ENCODE assay signal across 14 cellular contexts in the genomic region with DNA sequence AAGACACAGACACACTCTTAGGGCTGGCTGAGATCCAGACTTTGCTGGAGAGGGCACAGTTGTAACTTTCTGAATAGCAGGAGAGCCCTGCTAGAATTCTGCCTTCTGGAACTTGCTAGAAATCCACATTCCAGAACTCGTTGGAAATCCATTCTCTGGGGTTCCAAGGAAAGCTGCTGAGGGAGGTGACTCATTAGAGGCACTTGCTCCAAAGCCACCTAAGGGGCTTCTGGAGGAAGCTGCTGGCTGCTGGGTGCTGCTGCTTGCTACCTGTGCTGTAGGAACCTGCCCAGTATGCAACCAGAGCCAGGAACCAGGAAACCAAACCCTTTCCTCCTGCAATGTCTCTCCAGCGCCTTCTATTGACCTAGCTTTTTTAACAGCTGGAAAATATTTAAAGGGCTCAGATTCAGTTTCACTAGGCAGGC. TPM values are rescaled to one million over a fixed set of nuclear protein-coding genes. Genes with fewer than 3 reads are reported as not detected.
DNase-seq lines count a peak whose midpoint lies in the region; ATAC-seq and TF ChIP-seq lines count a peak whose summit lies in the region.
"Had no signal": no experiment of that assay in that cellular context is flagged by ENCODE, and none has a peak within 500 bp of the region (broad histone marks: within the 10 kb centered on the region; RNA-seq: fewer than 3 reads in every experiment).

No MANE protein-coding gene starts in this region.

- H3K18ac ChIP-seq in trophoblast cell (ENCODE audit: low read length), result no peak overlapping the region

- H3K27me3 ChIP-seq in mammary epithelial cell (ENCODE audit: insufficient read depth, low read length), result no peaks in the 10 kb centered on the region
- H3K27me3 ChIP-seq in trophoblast cell (ENCODE audit: insufficient read depth, low read length), result no peaks in the 10 kb centered on the region
- H3K27me3 ChIP-seq in heart right ventricle, result peaks cover 0 to 31% (median 9%) of the 10 kb centered on the region in 7 donors

- CTCF ChIA-PET in mammary epithelial cell (lab: Charles Lee; ENCODE audit: low non-redundant PET), result interaction anchor here (0.6 kb wide), 1 partner anchor 244 kb away, joined by 3 read pairs; no protein-coding TSS in a partner anchor

- H3K4me3 ChIP-seq in mammary epithelial cell (replicated peaks in 1 of 3; ENCODE audit: insufficient read depth in 1 of 3, low read depth in 2 of 3, low read length in 3 of 3) (no peak overlapping the region), trophoblast cell (ENCODE audit: low read depth, low read length) (no peak overlapping the region), heart right ventricle (no peak overlapping the region)
- H3K4me3 ChIP-seq: SK-N-MC had no signal

- intact Hi-C loops in mammary epithelial cell (cut with micrococcal nuclease), result no loop called here
- intact Hi-C loops in heart right ventricle (cut with DNase I), result no loop called here

- no peaks in the 10 kb centered on the region for H4K20me1 ChIP-seq in mammary epithelial cell (ENCODE audit: insufficient read depth, low read length)

- in situ Hi-C loops in mammary epithelial cell (cut with MboI; ENCODE audit: low sequenced_read_pairs in 2 of 2), result no loop called here

- H2AFZ ChIP-seq in mammary epithelial cell (ENCODE audit: low read depth, low read length), result no peak overlapping the region
- H2AFZ ChIP-seq in trophoblast cell (ENCODE audit: insufficient read depth, low read length, poor library complexity), result no peak overlapping the region

- DNase-seq in NCI-H146 (lab: John Stamatoyannopoulos, UW) (peak; percentile 1), NCI-H146 treated with DMSO at 0.1 percent for 48 hours (lab: John Stamatoyannopoulos, UW; ENCODE audit: unreplicated experiment) (no peak), Kasumi-1 (lab: John Stamatoyannopoulos, UW) (peak; percentile 51 to 63), mammary epithelial cell (no peak), trophoblast cell (peak; percentile 94 to 95), heart right ventricle (no peak)
- DNase-seq in activated naive CD4-positive, alpha-beta T cell (lab: John Stamatoyannopoulos, UW), result no peak
- DNase-seq: activated gamma-delta T cell treated with Interleukin-2 at 50 U/mL for 16 hours; effector memory CD8-positive, alpha-beta T cell; midbrain; NCI-H187 treated with DMSO at 0.1 percent for 48 hours; nucleus accumbens had no signal

- no peak overlapping the region for H4K12ac ChIP-seq in trophoblast cell (ENCODE audit: low read depth, low read length)

- H2BK120ac ChIP-seq in trophoblast cell (ENCODE audit: insufficient read depth, low read length, poor library complexity), result no peak overlapping the region

- H3K27ac ChIP-seq in mammary epithelial cell (ENCODE audit: insufficient read depth, low read depth, low read length) (no peak overlapping the region), trophoblast cell (ENCODE audit: low read depth, low read length) (no peak overlapping the region), heart right ventricle (no peak overlapping the region)
- H3K27ac ChIP-seq: SK-N-MC had no signal

- no peak for ATAC-seq in heart right ventricle
- no peak for ATAC-seq in HG03442 (IDR thresholded peaks at IDR 0.05; ENCODE audit: unreplicated experiment)
- ATAC-seq: effector memory CD8-positive, alpha-beta T cell had no signal

- H3K79me2 ChIP-seq in mammary epithelial cell (ENCODE audit: insufficient read depth, low read length) (peaks cover 7% of the 10 kb centered on the region), trophoblast cell (ENCODE audit: control insufficient read depth, insufficient read depth, low read length, poor library complexity) (peaks cover 5% of the 10 kb centered on the region)

- H3K4me2 ChIP-seq in mammary epithelial cell (ENCODE audit: insufficient read depth, low read depth, low read length), result no peak overlapping the region
- no peak overlapping the region for H3K4me2 ChIP-seq in trophoblast cell (ENCODE audit: low read length)

- H3K23ac ChIP-seq in trophoblast cell (ENCODE audit: low read length), result no peak overlapping the region

- H3K14ac ChIP-seq in trophoblast cell (ENCODE audit: low read length), result no peak overlapping the region

- H2BK12ac ChIP-seq in trophoblast cell (ENCODE audit: low read length), result no peak overlapping the region

- no peak overlapping the region for H2AK5ac ChIP-seq in trophoblast cell (ENCODE audit: low read length)

- H3K36me3 ChIP-seq in mammary epithelial cell (ENCODE audit: insufficient read depth, low read length) (no peaks in the 10 kb centered on the region), trophoblast cell (ENCODE audit: control insufficient read depth in 1 of 2, insufficient read depth in 2 of 2, low read length in 2 of 2) (no peaks in the 10 kb centered on the region), heart right ventricle (no peaks in the 10 kb centered on the region)

- dilution Hi-C loops in mammary epithelial cell (cut with HindIII; ENCODE audit: low sequenced_read_pairs), result no loop called here

- no peaks in the 10 kb centered on the region for H3K9me3 ChIP-seq in mammary epithelial cell (replicated peaks; ENCODE audit: insufficient read depth, low read length)
- no peaks in the 10 kb centered on the region for H3K9me3 ChIP-seq in trophoblast cell (ENCODE audit: insufficient read depth, low read depth, low read length)
- peaks cover 0 to 8% (median 0%) of the 10 kb centered on the region in 11 donors for H3K9me3 ChIP-seq in heart right ventricle

- H3K4ac ChIP-seq in trophoblast cell (ENCODE audit: low read depth, low read length), result no peak overlapping the region

- TF ChIP-seq CTCF in mammary epithelial cell (conservative IDR thresholded peaks at IDR 0.05 in 1 of 2, IDR thresholded peaks at IDR 0.05 in 1 of 2; ENCODE audit: extremely low read depth in 1 of 2, insufficient read depth in 1 of 2, low read depth in 1 of 2, low read length in 2 of 2), result peak; percentile 14 to 21
- TF ChIP-seq CTCF in heart right ventricle (IDR thresholded peaks at IDR 0.05), result no peak

- H3K4me1 ChIP-seq in mammary epithelial cell (ENCODE audit: insufficient read depth, low read length), result peaks cover 9% of the 10 kb centered on the region
- peaks cover 0 to 9% of the 10 kb centered on the region in 2 experiments for H3K4me1 ChIP-seq in trophoblast cell (ENCODE audit: control insufficient read depth in 1 of 2, insufficient read depth in 2 of 2, low read length in 2 of 2)
- H3K4me1 ChIP-seq in heart right ventricle, result peaks cover 0 to 22% (median 10%) of the 10 kb centered on the region in 9 donors

- no peak overlapping the region for H2BK5ac ChIP-seq in trophoblast cell (ENCODE audit: low read depth, low read length, poor library complexity)

- H3K9ac ChIP-seq in mammary epithelial cell (ENCODE audit: insufficient read depth, low read length) (no peak overlapping the region), trophoblast cell (ENCODE audit: low read length) (no peak overlapping the region)

- no peak overlapping the region for H4K91ac ChIP-seq in trophoblast cell (ENCODE audit: low read depth, low read length)

- H4K8ac ChIP-seq in trophoblast cell (ENCODE audit: low read depth, low read length), result no peak overlapping the region

- BruUV-seq in mammary epithelial cell (replicated peaks; lab: Mats Ljungman, UMichigan), result no TSS peak

- peaks cover 18% of the 10 kb centered on the region for H3K79me1 ChIP-seq in trophoblast cell (ENCODE audit: low read length)

- 37% methylated on average over 2 of the region's 2 CpGs for WGBS in mammary epithelial cell (ENCODE audit: low coverage, missing lambda C conversion rate)
- no CpG with 5 or more reads among the region's 2 CpGs for WGBS in trophoblast cell (ENCODE audit: extremely low coverage, insufficient coverage, insufficient read length)
- 76 to 83% methylated on average over 2 of the region's 2 CpGs for WGBS in heart right ventricle, 2 donors

RNA-seq across cellular contexts. Expression of a gene that starts 4.1 kb away (rescaled TPM):
- 10 to 100 TPM; 32.8 to 38.4 TPM for total RNA-seq in mammary epithelial cell
- 26.0 TPM for polyA plus RNA-seq in mammary epithelial cell
- polyA minus RNA-seq in mammary epithelial cell, result 63.0 TPM
- polyA plus RNA-seq in trophoblast cell (2013), result 103 and 108 TPM in 2 replicates
- total RNA-seq in heart right ventricle, result 10 to 100 TPM in 8 of 10 donors, 1 to 10 TPM in 2; 9.5 to 17.3 (median 13.1) TPM
- polyA plus RNA-seq in heart right ventricle, result 1 to 10 TPM; 4.2 to 5.9 TPM

Comparison
In these comparisons a context has a peak if more than half of its experiments do, and no peak if none do; other contexts are left out.
1. DNase-seq: peak in NCI-H146 (single experiment), Kasumi-1 (2 of 2) and trophoblast cell (2 of 2); none in NCI-H146 treated with DMSO at 0.1 percent for 48 hours (single experiment), mammary epithelial cell (single experiment), heart right ventricle (0 of 2) and activated naive CD4-positive, alpha-beta T cell (0 of 4).
2. CTCF ChIP-seq: peak in mammary epithelial cell (2 of 2); none in heart right ventricle (0 of 9).